Comparison of ENCODE assay signal across 20 cellular contexts in the genomic region with DNA sequence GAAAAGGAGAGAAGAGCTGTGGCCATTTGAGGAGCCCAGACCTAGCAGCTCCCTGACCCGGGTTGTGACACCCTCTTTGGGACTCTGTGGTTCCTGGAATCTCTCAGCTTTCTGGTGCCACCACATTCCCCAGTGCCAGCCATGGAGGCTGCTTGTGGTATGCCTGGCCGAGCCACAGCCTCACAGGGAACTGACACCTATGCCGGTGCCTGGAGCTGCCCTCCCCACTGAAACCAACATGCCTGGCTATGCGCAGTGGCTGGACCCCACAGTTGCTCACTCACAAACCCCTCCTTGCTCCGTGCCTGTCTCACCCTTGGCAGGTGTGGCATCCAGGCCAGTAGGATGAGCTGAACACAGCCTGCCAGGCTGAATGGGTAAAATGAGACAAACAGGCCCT.
"Had no signal": no experiment of that assay in that cellular context is flagged by ENCODE, and none has a peak within 500 bp of the region (broad histone marks: within the 10 kb centered on the region; RNA-seq: fewer than 3 reads in every experiment).

No MANE protein-coding gene starts in this region.

- H3K4me1 ChIP-seq: neural progenitor cell, psoas muscle, stomach, thyroid gland had no signal

- H3K9ac ChIP-seq: neural progenitor cell had no signal

- DNase-seq: dermis blood vessel endothelial cell; effector memory CD8-positive, alpha-beta T cell; naive B cell; nucleus accumbens; psoas muscle; stimulated activated CD4-positive, alpha-beta T cell treated with anti-CD3 and anti-CD28 coated beads, Interleukin-15, amount 100 ng/mL, for 24 hours; stimulated activated CD4-positive, alpha-beta T cell treated with anti-CD3 and anti-CD28 coated beads, Interleukin-4, amount 100 ng/mL, for 1 hour; stimulated activated naive CD4-positive, alpha-beta T cell treated with Interleukin-2 at 50 U/mL for 16 hours; stomach; thyroid gland; trophoblast cell had no signal

- FAIRE-seq: endometrium, frontal cortex, keratinocyte had no signal

- H3K9me3 ChIP-seq: psoas muscle, thyroid gland had no signal

- H3K36me3 ChIP-seq: neural progenitor cell, stomach, thyroid gland had no signal

- H3K27ac ChIP-seq: coronary artery, neural progenitor cell, psoas muscle, skin epidermis, stomach, thyroid gland had no signal

- ATAC-seq: effector memory CD8-positive, alpha-beta T cell; left lobe of liver; psoas muscle; right cardiac atrium had no signal

- H3K4me3 ChIP-seq: coronary artery, lung, neural progenitor cell, psoas muscle, skin epidermis, stomach, thyroid gland had no signal
